15 cellular contexts compared by ENCODE assay signal in the genomic region with DNA sequence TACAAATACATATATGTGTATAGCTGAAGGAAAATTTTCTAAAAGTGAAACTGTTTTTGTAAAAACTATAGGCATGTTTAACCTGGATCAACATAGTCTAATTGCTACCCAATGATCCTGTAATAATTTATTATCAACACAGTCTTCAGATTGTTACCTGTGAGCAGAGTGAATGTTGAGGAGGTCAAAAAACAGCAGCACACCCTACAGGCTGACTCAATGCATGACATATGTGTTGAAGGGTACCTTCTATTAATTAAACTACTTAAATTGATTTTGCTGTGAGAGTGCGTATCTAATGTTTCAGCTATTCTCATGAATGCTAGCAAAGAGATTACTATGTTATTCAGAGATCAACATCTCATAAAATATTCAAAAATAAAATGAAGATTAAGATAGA.
DNase-seq lines count a peak whose midpoint lies in the region; ATAC-seq, FAIRE-seq and TF ChIP-seq lines count a peak whose summit lies in the region.
"Had no signal": no experiment of that assay in that cellular context is flagged by ENCODE, and none has a peak within 500 bp of the region (broad histone marks: within the 10 kb centered on the region; RNA-seq: fewer than 3 reads in every experiment).

No MANE protein-coding gene starts in this region.

- RAD21 ChIA-PET in GM12878 (lab: Charles Lee; ENCODE audit: unreplicated experiment) = interaction anchor here (0.7 kb wide), 1 partner anchor 79 kb away, joined by 3 read pairs; no protein-coding TSS in a partner anchor

- no peaks in the 10 kb centered on the region for H3K79me2 ChIP-seq in GM12878 (ENCODE audit: control insufficient read depth, insufficient read depth, low read length)

- no peak overlapping the region for H3K27ac ChIP-seq in GM12878 (ENCODE audit: control insufficient read depth, insufficient read depth)
- H3K27ac ChIP-seq: pancreas had no signal

- TF ChIP-seq CTCF in BJ (IDR thresholded peaks at IDR 0.05; ENCODE audit: insufficient read depth, low read depth, low read length) (peak; percentile 50), HFFc6 (IDR thresholded peaks at IDR 0.05) (peak; percentile 76), GM12878 (IDR thresholded peaks at IDR 0.05 in 2 of 3, conservative IDR thresholded peaks at IDR 0.05 in 1 of 3; ENCODE audit: control insufficient read depth in 2 of 3, extremely low read depth in 1 of 3, insufficient read depth in 1 of 3, low read depth in 3 of 3, low read length in 3 of 3) (0 out of 6 replicates have a peak, but pooled peaks of 2 of the 3 experiments have one; percentile 1 to 7)

- H4K20me1 ChIP-seq in GM12878 (ENCODE audit: control insufficient read depth, insufficient read depth) = no peaks in the 10 kb centered on the region

- no peaks in the 10 kb centered on the region for H3K4me1 ChIP-seq in GM12878 (ENCODE audit: control insufficient read depth, insufficient read depth, low read length)
- H3K4me1 ChIP-seq: pancreas had no signal

- ATAC-seq in GM12878 = no peak
- ATAC-seq in stimulated activated naive CD8-positive, alpha-beta T cell treated with anti-CD3 and anti-CD28 coated beads, Interleukin-15, Interleukin-2, amounts not matched to agents 100 U/mL and 50 U/mL, for 24 hours = no peak
- ATAC-seq: esophagus mucosa, left ventricle myocardium superior had no signal

- DNase-seq in BJ (ENCODE audit: low read depth) = no peak
- DNase-seq in HFFc6 = no peak
- DNase-seq in GM12878 (ENCODE audit: low read depth, low spot score) = no peak
- DNase-seq in kidney tubule cell (ENCODE audit: low spot score) = peak; percentile 39
- no peak for DNase-seq in hippocampal formation (lab: John Stamatoyannopoulos, UW)
- no peak for DNase-seq in stimulated activated naive CD8-positive, alpha-beta T cell treated with anti-CD3 and anti-CD28 coated beads, Interleukin-15, Interleukin-2, amounts not matched to agents 100 U/mL and 50 U/mL, for 24 hours
- DNase-seq in CD1c-positive myeloid dendritic cell (ENCODE audit: extremely low spot score) = no peak
- DNase-seq in activated CD4-positive, alpha-beta memory T cell treated with anti-CD3 and anti-CD28 coated beads, Interleukin-2, amount 10 ng/mL, durations not matched to agents 7 days and 5 days = no peak
- DNase-seq: anterior cingulate cortex; EL; left ventricle myocardium superior; NCI-H226; pancreas; stimulated activated CD4-positive, alpha-beta T cell treated with anti-CD3 and anti-CD28 coated beads, Interleukin-4, amount 100 ng/mL, for 4 hours had no signal

- H3K36me3 ChIP-seq in BJ (ENCODE audit: control insufficient read depth, insufficient read depth, low read length) = no peaks in the 10 kb centered on the region
- no peaks in the 10 kb centered on the region for H3K36me3 ChIP-seq in GM12878 (ENCODE audit: control insufficient read depth in 2 of 2, insufficient read depth in 2 of 2, low read length in 1 of 2)
- H3K36me3 ChIP-seq: pancreas had no signal

- H3K27ac Mint-ChIP-seq in HFFc6 = no peak overlapping the region
- no peak overlapping the region for H3K27ac Mint-ChIP-seq in activated CD4-positive, alpha-beta memory T cell treated with anti-CD3 and anti-CD28 coated beads, Interleukin-2, amount 10 ng/mL, durations not matched to agents 7 days and 5 days

- no peak overlapping the region for H3K9ac ChIP-seq in GM12878 (ENCODE audit: control insufficient read depth, insufficient read depth, low read length)

- no peak overlapping the region for H2AFZ ChIP-seq in GM12878 (ENCODE audit: control insufficient read depth, low read depth, low read length)

- H3K27me3 ChIP-seq in BJ (ENCODE audit: control insufficient read depth, insufficient read depth, low read length) (0 out of 2 replicates have a peak, but pooled peaks cover 3% of the 10 kb centered on the region), GM12878 (replicated peaks in 1 of 2; ENCODE audit: control insufficient read depth in 2 of 2, insufficient read depth in 2 of 2, low read length in 1 of 2) (no peaks in the 10 kb centered on the region)
- H3K27me3 ChIP-seq: pancreas had no signal

- H3K4me2 ChIP-seq in GM12878 (ENCODE audit: control insufficient read depth, insufficient read depth) = no peak overlapping the region

- no peak overlapping the region for H3K4me3 Mint-ChIP-seq in HFFc6
- no peak overlapping the region for H3K4me3 Mint-ChIP-seq in activated CD4-positive, alpha-beta memory T cell treated with anti-CD3 and anti-CD28 coated beads, Interleukin-2, amount 10 ng/mL, durations not matched to agents 7 days and 5 days

- WGBS in GM12878 (ENCODE audit: insufficient coverage, insufficient replicate concordance, low lambda C conversion rate, missing lambda C conversion rate) = 0% methylated on average over 1 of the region's 1 CpG

- no peaks in the 10 kb centered on the region; the same call in 2 of the 3 replicates for H3K9me3 ChIP-seq in GM12878 (replicated peaks; ENCODE audit: control insufficient read depth, insufficient read depth, low read length)
- H3K9me3 ChIP-seq: pancreas had no signal

- SMC1A ChIA-PET in GM12878 (lab: Charles Lee; ENCODE audit: uncharacterized antibody, unreplicated experiment) = interaction anchor here (1.1 kb wide), 1 partner anchor 94 kb away, joined by 3 read pairs; no protein-coding TSS in a partner anchor

- peaks cover 11% of the 10 kb centered on the region for H3K27me3 Mint-ChIP-seq in HFFc6 (ENCODE audit: insufficient read depth)
- no peaks in the 10 kb centered on the region for H3K27me3 Mint-ChIP-seq in activated CD4-positive, alpha-beta memory T cell treated with anti-CD3 and anti-CD28 coated beads, Interleukin-2, amount 10 ng/mL, durations not matched to agents 7 days and 5 days

- TF ChIP-seq EP300 in GM12878 (IDR thresholded peaks at IDR 0.05; ENCODE audit: borderline replicate concordance in 1 of 2, control insufficient read depth in 1 of 2, low read depth in 2 of 2, low read length in 2 of 2) = no peak

- TF ChIP-seq RAD21 in GM12878 (IDR thresholded peaks at IDR 0.05; ENCODE audit: insufficient read depth, low read depth, low read length) = no peak

- H3K4me1 Mint-ChIP-seq in HFFc6 (ENCODE audit: low read depth) = no peaks in the 10 kb centered on the region
- no peaks in the 10 kb centered on the region for H3K4me1 Mint-ChIP-seq in activated CD4-positive, alpha-beta memory T cell treated with anti-CD3 and anti-CD28 coated beads, Interleukin-2, amount 10 ng/mL, durations not matched to agents 7 days and 5 days

- CTCF ChIA-PET in BJ (lab: Yijun Ruan, JAX) (interaction anchor here (0.7 to 2.8 kb wide), 13 partner anchors 9 to 1253 kb away, joined by 3 to 17 read pairs (median 4); no protein-coding TSS in a partner anchor), GM12878 (lab: Yijun Ruan, JAX) (interaction anchor here (1.0 to 1.7 kb wide), 5 partner anchors 16 to 55 kb away, joined by 3 to 4 read pairs (median 3); no protein-coding TSS in a partner anchor)
- CTCF ChIA-PET in activated CD4-positive, alpha-beta memory T cell treated with anti-CD3 and anti-CD28 coated beads, Interleukin-2, amount 10 ng/mL, durations not matched to agents 7 days and 5 days (lab: Charles Lee) = interaction anchor here (0.6 kb wide), 1 partner anchor 342 kb away, joined by 3 read pairs; no protein-coding TSS in a partner anchor

- no peaks in the 10 kb centered on the region for H3K9me3 Mint-ChIP-seq in HFFc6
- peaks cover 3% of the 10 kb centered on the region for H3K9me3 Mint-ChIP-seq in activated CD4-positive, alpha-beta memory T cell treated with anti-CD3 and anti-CD28 coated beads, Interleukin-2, amount 10 ng/mL, durations not matched to agents 7 days and 5 days

- in situ Hi-C loops in GM12878 (cut with MboI) = no loop called here

- H3K36me3 Mint-ChIP-seq in HFFc6 (ENCODE audit: low read depth) = peaks cover 2% of the 10 kb centered on the region; the same call in 1 of the 2 replicates
- no peaks in the 10 kb centered on the region for H3K36me3 Mint-ChIP-seq in activated CD4-positive, alpha-beta memory T cell treated with anti-CD3 and anti-CD28 coated beads, Interleukin-2, amount 10 ng/mL, durations not matched to agents 7 days and 5 days (ENCODE audit: low read depth)

- no peak for FAIRE-seq in GM12878 (lab: Jason Lieb, UNC)
- FAIRE-seq: pancreas had no signal

- POLR2A ChIA-PET in BJ (lab: Charles Lee) (no interaction called here), GM12878 (lab: Charles Lee) (no interaction called here)
- POLR2A ChIA-PET in activated CD4-positive, alpha-beta memory T cell treated with anti-CD3 and anti-CD28 coated beads, Interleukin-2, amount 10 ng/mL, durations not matched to agents 7 days and 5 days (lab: Charles Lee) = no interaction called here

- H3K4me3 ChIP-seq in BJ (ENCODE audit: low read depth, low read length) = no peak overlapping the region
- no peak overlapping the region for H3K4me3 ChIP-seq in GM12878
- H3K4me3 ChIP-seq: pancreas had no signal

- intact Hi-C loops in GM12878 (cut with micrococcal nuclease; ENCODE audit: unreplicated experiment) = loop anchor here (10.0 kb wide), 1 partner anchor 226 kb away; no protein-coding TSS in a partner anchor

- no peak for TF ChIP-seq POLR2A in GM12878 (IDR thresholded peaks at IDR 0.05; ENCODE audit: low read depth, low read length)

- no TSS peak for BruUV-seq in GM12878 (replicated peaks; lab: Mats Ljungman, UMichigan)

TF ChIP-seq in GM12878, 131 proteins besides CTCF, POLR2A, EP300 and RAD21 (continues in another document):
- TF ChIP-seq ZNF207 (IDR thresholded peaks at IDR 0.05; ENCODE audit: borderline replicate concordance) = no peak
- TF ChIP-seq STAT1 (conservative IDR thresholded peaks at IDR 0.05) = no peak
- TF ChIP-seq ZBED1 (IDR thresholded peaks at IDR 0.05; ENCODE audit: borderline replicate concordance) = no peak
- no peak for TF ChIP-seq CBX5 (IDR thresholded peaks at IDR 0.05; ENCODE audit: low read depth)
- TF ChIP-seq BCL11A (IDR thresholded peaks at IDR 0.05; ENCODE audit: low read depth, low read length) = no peak
- TF ChIP-seq, protein P1, sequence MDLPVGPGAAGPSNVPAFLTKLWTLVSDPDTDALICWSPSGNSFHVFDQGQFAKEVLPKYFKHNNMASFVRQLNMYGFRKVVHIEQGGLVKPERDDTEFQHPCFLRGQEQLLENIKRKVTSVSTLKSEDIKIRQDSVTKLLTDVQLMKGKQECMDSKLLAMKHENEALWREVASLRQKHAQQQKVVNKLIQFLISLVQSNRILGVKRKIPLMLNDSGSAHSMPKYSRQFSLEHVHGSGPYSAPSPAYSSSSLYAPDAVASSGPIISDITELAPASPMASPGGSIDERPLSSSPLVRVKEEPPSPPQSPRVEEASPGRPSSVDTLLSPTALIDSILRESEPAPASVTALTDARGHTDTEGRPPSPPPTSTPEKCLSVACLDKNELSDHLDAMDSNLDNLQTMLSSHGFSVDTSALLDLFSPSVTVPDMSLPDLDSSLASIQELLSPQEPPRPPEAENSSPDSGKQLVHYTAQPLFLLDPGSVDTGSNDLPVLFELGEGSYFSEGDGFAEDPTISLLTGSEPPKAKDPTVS (IDR thresholded peaks at IDR 0.05; ENCODE audit: low read depth, low read length) = no peak

Comparison
In these comparisons a context has a peak if more than half of its experiments do, and no peak if none do; other contexts are left out.
1. CTCF ChIP-seq: peak in every context shown above with its lines; median percentile 76 in HFFc6; 50 in BJ; 4 in GM12878.